Comparison of ENCODE assay signal across 23 cellular contexts in genomic region chr21:36945496-36946138, GRCh38.
"Had no signal": no experiment of that assay in that cellular context is flagged by ENCODE, and none has a peak within 500 bp of the region (broad histone marks: within the 10 kb centered on the region; RNA-seq: fewer than 3 reads in every experiment).

No MANE protein-coding gene starts in this region.

- H3K27me3 ChIP-seq: esophagus squamous epithelium, pancreas, tibial artery had no signal

- H3K36me3 ChIP-seq: pancreas had no signal

- H3K4me1 ChIP-seq: esophagus squamous epithelium, pancreas, tibial artery had no signal

- FAIRE-seq: endothelial cell of umbilical vein, pancreas, urothelium cell line had no signal

- H3K4me1 Mint-ChIP-seq: activated B cell treated with CpG ODN at 0.5 μM for 24 hours; activated CD4-positive, alpha-beta T cell treated with anti-CD3 and anti-CD28 coated beads, Interleukin-2, amount 10 ng/mL, durations not matched to agents 24 days and 14 days; activated naive CD4-positive, alpha-beta T cell treated with anti-CD3 and anti-CD28 coated beads, Interleukin-2, amount 50 U/mL, for 24 hours; brain had no signal

- ATAC-seq: activated CD8-positive, alpha-beta T cell treated with anti-CD3 and anti-CD28 coated beads, Interleukin-2, amount 10 ng/mL, durations not matched to agents 7 days and 5 days; pancreas had no signal

- H3K27me3 Mint-ChIP-seq: activated B cell treated with CpG ODN at 0.5 μM for 24 hours; activated CD4-positive, alpha-beta T cell treated with anti-CD3 and anti-CD28 coated beads, Interleukin-2, amount 10 ng/mL, durations not matched to agents 24 days and 14 days; activated naive CD4-positive, alpha-beta T cell treated with anti-CD3 and anti-CD28 coated beads, Interleukin-2, amount 50 U/mL, for 24 hours; central memory CD8-positive, alpha-beta T cell; naive B cell had no signal

- H3K9me3 ChIP-seq: esophagus squamous epithelium, pancreas had no signal

- H3K27ac ChIP-seq: esophagus squamous epithelium, pancreas, tibial artery had no signal

- DNase-seq: activated B cell treated with CpG ODN at 0.5 μM for 24 hours; activated CD4-positive, alpha-beta T cell treated with anti-CD3 and anti-CD28 coated beads, Interleukin-2, amount 10 ng/mL, durations not matched to agents 24 days and 14 days; activated CD8-positive, alpha-beta memory T cell treated with anti-CD3 and anti-CD28 coated beads, Interleukin-2, amount 50 U/mL, for 4 hours; activated CD8-positive, alpha-beta T cell treated with anti-CD3 and anti-CD28 coated beads, Interleukin-2, amount 10 ng/mL, durations not matched to agents 7 days and 5 days; activated effector memory CD4-positive, alpha-beta T cell treated with anti-CD3 and anti-CD28 coated beads, Interleukin-2, amount 50 U/mL, for 16 hours; activated T-cell treated with anti-CD3 and anti-CD28 coated beads, Interleukin-2, amount 50 U/mL, for 48 hours; amniotic stem cell; cortex of kidney; effector CD4-positive, alpha-beta T cell; esophagus squamous epithelium; islet precursor cell; mammary epithelial cell; naive B cell; pancreas; stimulated activated CD4-positive, alpha-beta T cell treated with anti-CD3 and anti-CD28 coated beads, Interleukin-2, amount 100 ng/mL, for 48 hours; stimulated activated naive CD4-positive, alpha-beta T cell; tibial artery had no signal

- H3K4me3 ChIP-seq: esophagus squamous epithelium, pancreas, tibial artery had no signal

- H3K4me3 Mint-ChIP-seq: activated B cell treated with CpG ODN at 0.5 μM for 24 hours; activated CD4-positive, alpha-beta T cell treated with anti-CD3 and anti-CD28 coated beads, Interleukin-2, amount 10 ng/mL, durations not matched to agents 24 days and 14 days; activated CD8-positive, alpha-beta T cell treated with anti-CD3 and anti-CD28 coated beads, Interleukin-2, amount 10 ng/mL, durations not matched to agents 7 days and 5 days; activated naive CD4-positive, alpha-beta T cell treated with anti-CD3 and anti-CD28 coated beads, Interleukin-2, amount 50 U/mL, for 24 hours; brain; central memory CD8-positive, alpha-beta T cell; naive B cell; T-helper 1 cell treated with Interleukin-12 subunit alpha and Interleukin-12 subunit beta and Interleukin-4 antibody, amounts not matched to agents 30 μg/mL and 1 μg/mL, for 36 hours had no signal

- H3K9me3 Mint-ChIP-seq: activated CD4-positive, alpha-beta T cell treated with anti-CD3 and anti-CD28 coated beads, Interleukin-2, amount 10 ng/mL, durations not matched to agents 24 days and 14 days; activated naive CD4-positive, alpha-beta T cell treated with anti-CD3 and anti-CD28 coated beads, Interleukin-2, amount 50 U/mL, for 24 hours; central memory CD8-positive, alpha-beta T cell had no signal

- H3K27ac Mint-ChIP-seq: activated B cell treated with CpG ODN at 0.5 μM for 24 hours; activated CD4-positive, alpha-beta T cell treated with anti-CD3 and anti-CD28 coated beads, Interleukin-2, amount 10 ng/mL, durations not matched to agents 24 days and 14 days; activated CD8-positive, alpha-beta T cell treated with anti-CD3 and anti-CD28 coated beads, Interleukin-2, amount 10 ng/mL, durations not matched to agents 7 days and 5 days; activated naive CD4-positive, alpha-beta T cell treated with anti-CD3 and anti-CD28 coated beads, Interleukin-2, amount 50 U/mL, for 24 hours; brain; T-helper 1 cell treated with Interleukin-12 subunit alpha and Interleukin-12 subunit beta and Interleukin-4 antibody, amounts not matched to agents 30 μg/mL and 1 μg/mL, for 36 hours had no signal
